Comparison of ENCODE assay signal across 10 cellular contexts in the genomic region with DNA sequence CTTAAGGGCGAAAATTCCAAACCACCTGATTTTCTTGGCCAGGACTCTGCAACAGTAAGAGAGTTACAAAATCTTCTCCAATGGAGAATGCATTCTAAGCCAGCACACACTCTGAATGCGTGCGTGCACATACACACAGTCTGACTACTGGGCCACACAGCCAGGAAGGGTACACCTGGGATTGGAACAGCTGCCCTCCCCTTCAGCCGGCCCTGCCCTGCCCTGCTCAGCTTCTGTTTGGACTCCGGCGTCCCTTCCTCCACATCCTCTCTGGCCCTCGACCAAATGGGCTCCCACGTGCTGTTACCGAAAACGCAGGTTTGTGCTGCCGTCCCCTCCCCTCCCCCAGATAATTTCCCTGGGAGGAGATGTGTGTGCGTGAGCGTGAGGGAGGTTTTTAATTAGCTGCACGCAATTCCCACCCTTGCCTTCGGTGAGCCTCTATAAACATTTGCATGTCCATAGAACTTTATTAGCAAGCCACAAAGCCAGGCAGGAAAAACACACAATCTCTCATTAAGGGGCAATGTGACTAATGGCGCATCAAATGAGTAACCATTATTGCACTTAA. TPM values are rescaled to one million over a fixed set of nuclear protein-coding genes. Genes with fewer than 3 reads are reported as not detected.
DNase-seq lines count a peak whose midpoint lies in the region; ATAC-seq and TF ChIP-seq lines count a peak whose summit lies in the region.
"Had no signal": no experiment of that assay in that cellular context is flagged by ENCODE, and none has a peak within 500 bp of the region (broad histone marks: within the 10 kb centered on the region; RNA-seq: fewer than 3 reads in every experiment).

No MANE protein-coding gene starts in this region.

- intact Hi-C loops in left ventricle myocardium inferior (cut with micrococcal nuclease) = no loop called here
- intact Hi-C loops in posterior vena cava (cut with DNase I) = loop anchor here (5.0 to 10.0 kb wide), 2 partner anchors 51 to 103 kb away; no protein-coding TSS in a partner anchor

- POLR2A ChIA-PET in HEK293 (lab: Yijun Ruan, JAX) = interaction anchor here (1.0 to 1.3 kb wide), 2 partner anchors 10 to 81 kb away, joined by 3 to 4 read pairs; no protein-coding TSS in a partner anchor

- ATAC-seq in RWPE2 (ENCODE audit: low read depth) (no peak), GM18858 (IDR thresholded peaks at IDR 0.05; ENCODE audit: unreplicated experiment) (no peak)

- no peak overlapping the region for H3K27ac ChIP-seq in HEK293 (ENCODE audit: extremely low read depth, low read depth, low read length)
- peak overlapping the region; percentile 54 for H3K27ac ChIP-seq in RWPE2 (ENCODE audit: poor library complexity, severe bottlenecking)
- H3K27ac ChIP-seq in left ventricle myocardium inferior (replicated peaks) = peak overlapping the region; percentile 85

- peaks cover 25% of the 10 kb centered on the region for H3K4me1 ChIP-seq in HEK293 (ENCODE audit: control insufficient read depth, insufficient read depth, low read length)
- peaks cover 32% of the 10 kb centered on the region for H3K4me1 ChIP-seq in RWPE2 (ENCODE audit: insufficient read depth, poor library complexity, severe bottlenecking)
- peaks cover 59% of the 10 kb centered on the region for H3K4me1 ChIP-seq in left ventricle myocardium inferior

- TF ChIP-seq CTCF in HEK293 (tag by site-specific recombination; IDR thresholded peaks at IDR 0.05) (no peak), RWPE2 (IDR thresholded peaks at IDR 0.05; ENCODE audit: poor library complexity, severe bottlenecking) (no peak), left ventricle myocardium inferior (IDR thresholded peaks at IDR 0.05; ENCODE audit: borderline replicate concordance) (no peak), GM13976 (IDR thresholded peaks at IDR 0.05; ENCODE audit: borderline replicate concordance, control extremely low read depth, extremely low read depth, insufficient read depth, missing control alignments) (no peak)

- H3K9me3 ChIP-seq in HEK293 (ENCODE audit: control insufficient read depth, insufficient read depth, low read depth, low read length) (no peaks in the 10 kb centered on the region), RWPE2 (ENCODE audit: severe bottlenecking) (no peaks in the 10 kb centered on the region), left ventricle myocardium inferior (replicated peaks) (no peaks in the 10 kb centered on the region)
- H3K9me3 ChIP-seq: adrenal gland had no signal

- DNase-seq in RWPE2 (ENCODE audit: low spot score) (peak; percentile 54), left ventricle myocardium inferior (peak; percentile 18), posterior vena cava (ENCODE audit: low spot score) (peak; percentile 81), NCI-H187 treated with DMSO at 0.1 percent for 48 hours (lab: John Stamatoyannopoulos, UW) (no peak), NCI-H446 treated with DMSO at 0.1 percent for 48 hours (lab: John Stamatoyannopoulos, UW) (no peak), GM13976 (ENCODE audit: low spot score) (no peak)
- DNase-seq: hypothalamus had no signal

- H3K27me3 ChIP-seq in RWPE2 (ENCODE audit: insufficient read depth, poor library complexity, severe bottlenecking) = no peaks in the 10 kb centered on the region
- no peaks in the 10 kb centered on the region for H3K27me3 ChIP-seq in left ventricle myocardium inferior (ENCODE audit: low read depth)
- H3K27me3 ChIP-seq: adrenal gland had no signal

- H3K4me3 ChIP-seq in HEK293 (ENCODE audit: low read depth, low read length) (no peak overlapping the region), RWPE2 (ENCODE audit: severe bottlenecking) (no peak overlapping the region), left ventricle myocardium inferior (no peak overlapping the region)
- H3K4me3 ChIP-seq: adrenal gland had no signal

- H3K36me3 ChIP-seq in HEK293 (ENCODE audit: control insufficient read depth in 2 of 2, insufficient read depth in 1 of 2, low read length in 2 of 2) (peaks cover 0 to 5% of the 10 kb centered on the region in 2 experiments; a peak in 1 of 3 replicates), RWPE2 (ENCODE audit: low read depth) (peaks cover 10% of the 10 kb centered on the region), left ventricle myocardium inferior (peaks cover 6% of the 10 kb centered on the region)
- H3K36me3 ChIP-seq: adrenal gland had no signal

- CTCF ChIA-PET in HEK293 (lab: Yijun Ruan, JAX) = interaction anchor here (0.7 to 1.8 kb wide), 11 partner anchors 29 to 316 kb away, joined by 3 to 8 read pairs (median 3); no protein-coding TSS in a partner anchor

- in situ Hi-C loops in GM13976 (cut with MboI; ENCODE audit: low sequenced_read_pairs, unreplicated experiment) = loop anchor here (10.0 kb wide), 2 partner anchors 111 to 361 kb away; no protein-coding TSS in a partner anchor

TF ChIP-seq in HEK293, 187 proteins besides CTCF, POLR2A, EP300 and RAD21 (continues in another document):
- TF ChIP-seq GLIS1 (tag by site-specific recombination; IDR thresholded peaks at IDR 0.05) = peak; percentile 48
- peak; percentile 72; the same call in 1 of the 2 replicates for TF ChIP-seq ZNF341 (tag by site-specific recombination; IDR thresholded peaks at IDR 0.05; ENCODE audit: low read depth)
- no peak for TF ChIP-seq ZXDB (tag by site-specific recombination; IDR thresholded peaks at IDR 0.05)
- TF ChIP-seq, protein P1, sequence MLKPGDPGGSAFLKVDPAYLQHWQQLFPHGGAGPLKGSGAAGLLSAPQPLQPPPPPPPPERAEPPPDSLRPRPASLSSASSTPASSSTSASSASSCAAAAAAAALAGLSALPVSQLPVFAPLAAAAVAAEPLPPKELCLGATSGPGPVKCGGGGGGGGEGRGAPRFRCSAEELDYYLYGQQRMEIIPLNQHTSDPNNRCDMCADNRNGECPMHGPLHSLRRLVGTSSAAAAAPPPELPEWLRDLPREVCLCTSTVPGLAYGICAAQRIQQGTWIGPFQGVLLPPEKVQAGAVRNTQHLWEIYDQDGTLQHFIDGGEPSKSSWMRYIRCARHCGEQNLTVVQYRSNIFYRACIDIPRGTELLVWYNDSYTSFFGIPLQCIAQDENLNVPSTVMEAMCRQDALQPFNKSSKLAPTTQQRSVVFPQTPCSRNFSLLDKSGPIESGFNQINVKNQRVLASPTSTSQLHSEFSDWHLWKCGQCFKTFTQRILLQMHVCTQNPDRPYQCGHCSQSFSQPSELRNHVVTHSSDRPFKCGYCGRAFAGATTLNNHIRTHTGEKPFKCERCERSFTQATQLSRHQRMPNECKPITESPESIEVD (tag by site-specific recombination; IDR thresholded peaks at IDR 0.05) = 0 out of 2 replicates have a peak, but pooled peaks have one; percentile 30
- TF ChIP-seq, protein P2, sequence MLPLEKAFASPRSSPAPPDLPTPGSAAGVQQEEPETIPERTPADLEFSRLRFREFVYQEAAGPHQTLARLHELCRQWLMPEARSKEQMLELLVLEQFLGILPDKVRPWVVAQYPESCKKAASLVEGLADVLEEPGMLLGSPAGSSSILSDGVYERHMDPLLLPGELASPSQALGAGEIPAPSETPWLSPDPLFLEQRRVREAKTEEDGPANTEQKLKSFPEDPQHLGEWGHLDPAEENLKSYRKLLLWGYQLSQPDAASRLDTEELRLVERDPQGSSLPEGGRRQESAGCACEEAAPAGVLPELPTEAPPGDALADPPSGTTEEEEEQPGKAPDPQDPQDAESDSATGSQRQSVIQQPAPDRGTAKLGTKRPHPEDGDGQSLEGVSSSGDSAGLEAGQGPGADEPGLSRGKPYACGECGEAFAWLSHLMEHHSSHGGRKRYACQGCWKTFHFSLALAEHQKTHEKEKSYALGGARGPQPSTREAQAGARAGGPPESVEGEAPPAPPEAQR (tag by site-specific recombination; IDR thresholded peaks at IDR 0.05) = no peak
- TF ChIP-seq, protein P3, sequence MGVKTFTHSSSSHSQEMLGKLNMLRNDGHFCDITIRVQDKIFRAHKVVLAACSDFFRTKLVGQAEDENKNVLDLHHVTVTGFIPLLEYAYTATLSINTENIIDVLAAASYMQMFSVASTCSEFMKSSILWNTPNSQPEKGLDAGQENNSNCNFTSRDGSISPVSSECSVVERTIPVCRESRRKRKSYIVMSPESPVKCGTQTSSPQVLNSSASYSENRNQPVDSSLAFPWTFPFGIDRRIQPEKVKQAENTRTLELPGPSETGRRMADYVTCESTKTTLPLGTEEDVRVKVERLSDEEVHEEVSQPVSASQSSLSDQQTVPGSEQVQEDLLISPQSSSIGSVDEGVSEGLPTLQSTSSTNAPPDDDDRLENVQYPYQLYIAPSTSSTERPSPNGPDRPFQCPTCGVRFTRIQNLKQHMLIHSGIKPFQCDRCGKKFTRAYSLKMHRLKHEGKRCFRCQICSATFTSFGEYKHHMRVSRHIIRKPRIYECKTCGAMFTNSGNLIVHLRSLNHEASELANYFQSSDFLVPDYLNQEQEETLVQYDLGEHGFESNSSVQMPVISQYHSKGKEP (tag by site-specific recombination; IDR thresholded peaks at IDR 0.05) = peak; percentile 47; the same call in 1 of the 2 replicates
- TF ChIP-seq, protein P4, sequence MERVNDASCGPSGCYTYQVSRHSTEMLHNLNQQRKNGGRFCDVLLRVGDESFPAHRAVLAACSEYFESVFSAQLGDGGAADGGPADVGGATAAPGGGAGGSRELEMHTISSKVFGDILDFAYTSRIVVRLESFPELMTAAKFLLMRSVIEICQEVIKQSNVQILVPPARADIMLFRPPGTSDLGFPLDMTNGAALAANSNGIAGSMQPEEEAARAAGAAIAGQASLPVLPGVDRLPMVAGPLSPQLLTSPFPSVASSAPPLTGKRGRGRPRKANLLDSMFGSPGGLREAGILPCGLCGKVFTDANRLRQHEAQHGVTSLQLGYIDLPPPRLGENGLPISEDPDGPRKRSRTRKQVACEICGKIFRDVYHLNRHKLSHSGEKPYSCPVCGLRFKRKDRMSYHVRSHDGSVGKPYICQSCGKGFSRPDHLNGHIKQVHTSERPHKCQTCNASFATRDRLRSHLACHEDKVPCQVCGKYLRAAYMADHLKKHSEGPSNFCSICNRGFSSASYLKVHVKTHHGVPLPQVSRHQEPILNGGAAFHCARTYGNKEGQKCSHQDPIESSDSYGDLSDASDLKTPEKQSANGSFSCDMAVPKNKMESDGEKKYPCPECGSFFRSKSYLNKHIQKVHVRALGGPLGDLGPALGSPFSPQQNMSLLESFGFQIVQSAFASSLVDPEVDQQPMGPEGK (tag by site-specific recombination; IDR thresholded peaks at IDR 0.05) = 0 out of 2 replicates have a peak, but pooled peaks have one; percentile 0
- TF ChIP-seq ZNF366 (tag by site-specific recombination; conservative IDR thresholded peaks at IDR 0.05) = no peak; the same call in 1 of the 2 replicates
- TF ChIP-seq ZNF423 (tag by site-specific recombination; IDR thresholded peaks at IDR 0.05) = no peak
- peak; percentile 56; the same call in 1 of the 2 replicates for TF ChIP-seq OSR2 (tag by site-specific recombination; IDR thresholded peaks at IDR 0.05)
- peak; percentile 30; the same call in 1 of the 2 replicates for TF ChIP-seq FEZF1 (tag by site-specific recombination; IDR thresholded peaks at IDR 0.05)
- peak; percentile 97 for TF ChIP-seq ZFHX2 (tag by site-specific recombination; conservative IDR thresholded peaks at IDR 0.05)

RNA-seq across cellular contexts. Expression of a gene that starts 43.0 kb away (rescaled TPM):
- total RNA-seq in left ventricle myocardium inferior (32.2 TPM), posterior vena cava (10 to 100 TPM; 34.3 to 35.3 TPM)

RNA-seq across cellular contexts. Expression of a gene that starts 43.5 kb away (rescaled TPM):
- 101 TPM for total RNA-seq in left ventricle myocardium inferior
- total RNA-seq in posterior vena cava = 100 to 1,000 TPM in 1 of 2 donors, 10 to 100 TPM in 1; 74.5 to 103 TPM

Comparison
In these comparisons a context has a peak if more than half of its experiments do, and no peak if none do; other contexts are left out.
1. DNase-seq: peak in RWPE2 (single experiment), left ventricle myocardium inferior (single experiment) and posterior vena cava (single experiment); none in NCI-H187 treated with DMSO at 0.1 percent for 48 hours (single experiment), NCI-H446 treated with DMSO at 0.1 percent for 48 hours (single experiment) and GM13976 (single experiment).